Comparison of ENCODE assay signal across 16 cellular contexts in the genomic region with DNA sequence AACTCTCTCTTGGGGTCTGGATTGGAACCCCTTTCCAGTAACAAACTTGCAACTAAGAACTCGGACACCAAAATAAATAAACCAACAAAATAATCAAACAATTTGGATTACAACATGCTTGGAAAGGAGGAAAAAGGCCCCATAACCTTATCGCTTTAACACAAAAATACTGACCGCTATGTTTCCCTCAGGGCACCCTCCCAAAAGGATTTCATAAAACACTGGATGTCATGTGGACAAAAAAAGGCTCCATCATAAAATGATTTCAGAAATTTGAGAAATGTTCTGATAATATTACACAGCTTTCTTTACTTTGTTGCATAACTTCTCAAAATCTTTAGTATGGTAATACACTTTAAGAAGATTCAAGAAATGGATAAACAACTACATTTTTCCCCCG.
DNase-seq lines count a peak whose midpoint lies in the region; ATAC-seq and TF ChIP-seq lines count a peak whose summit lies in the region.
"Had no signal": no experiment of that assay in that cellular context is flagged by ENCODE, and none has a peak within 500 bp of the region (broad histone marks: within the 10 kb centered on the region; RNA-seq: fewer than 3 reads in every experiment).

No MANE protein-coding gene starts in this region.

- H3K27ac ChIP-seq in WERI-Rb-1 (peak overlapping the region; percentile 70), gastroesophageal sphincter (peak overlapping the region in 2 of 4 donors; percentile 6 to 40), upper lobe of right lung (peak overlapping the region; percentile 24)
- H3K27ac ChIP-seq: A549, C4-2B had no signal

- TF ChIP-seq EP300 in gastroesophageal sphincter (IDR thresholded peaks at IDR 0.05) = no peak

- H3K36me3 ChIP-seq in WERI-Rb-1 (no peaks in the 10 kb centered on the region), gastroesophageal sphincter (no peaks in the 10 kb centered on the region), upper lobe of right lung (no peaks in the 10 kb centered on the region)
- H3K36me3 ChIP-seq: BE2C, HAP-1 had no signal

- peak; percentile 82 for ATAC-seq in gastroesophageal sphincter
- ATAC-seq in left ventricle myocardium superior = peak; percentile 74
- no peak for ATAC-seq in upper lobe of right lung
- ATAC-seq in GM19395 (IDR thresholded peaks at IDR 0.05; ENCODE audit: unreplicated experiment) = no peak
- ATAC-seq in HG03135 (IDR thresholded peaks at IDR 0.05; ENCODE audit: unreplicated experiment) = no peak
- ATAC-seq in GM18505 (IDR thresholded peaks at IDR 0.05; ENCODE audit: unreplicated experiment) = no peak
- ATAC-seq: A549, HepG2 had no signal

- H3K9me3 ChIP-seq in WERI-Rb-1 (ENCODE audit: severe bottlenecking) = no peaks in the 10 kb centered on the region
- no peaks in the 10 kb centered on the region for H3K9me3 ChIP-seq in gastroesophageal sphincter
- no peaks in the 10 kb centered on the region for H3K9me3 ChIP-seq in upper lobe of right lung
- H3K9me3 ChIP-seq: A549, BE2C, HAP-1 had no signal

- no peaks in the 10 kb centered on the region for H3K4me1 ChIP-seq in gastroesophageal sphincter
- H3K4me1 ChIP-seq in upper lobe of right lung = peaks cover 6% of the 10 kb centered on the region
- H3K4me1 ChIP-seq: A549, BE2C, HAP-1 had no signal

- H3K27me3 ChIP-seq in WERI-Rb-1 (ENCODE audit: insufficient read depth, low read depth, severe bottlenecking) (no peaks in the 10 kb centered on the region), gastroesophageal sphincter (no peaks in the 10 kb centered on the region), upper lobe of right lung (no peaks in the 10 kb centered on the region)
- H3K27me3 ChIP-seq: BE2C had no signal

- DNase-seq in WERI-Rb-1 = no peak
- DNase-seq in left ventricle myocardium superior = no peak
- DNase-seq in upper lobe of right lung = no peak
- DNase-seq: BE2C; CD4-positive, alpha-beta memory T cell; COR-L47; DND-41; GDM1 had no signal

- WGBS in gastroesophageal sphincter (ENCODE audit: low coverage in 1 of 2), 2 donors = 55 to 71% methylated on average over 4 of the region's 4 CpGs

- TF ChIP-seq POLR2A in gastroesophageal sphincter (IDR thresholded peaks at IDR 0.05) (no peak), GM18505 (IDR thresholded peaks at IDR 0.05; ENCODE audit: borderline replicate concordance, extremely low read depth, insufficient read depth, insufficient read length) (no peak)

- intact Hi-C loops in left ventricle myocardium superior (cut with micrococcal nuclease) = no loop called here
- intact Hi-C loops in upper lobe of right lung (cut with DNase I) = no loop called here

- no peak for TF ChIP-seq CTCF in WERI-Rb-1 (IDR thresholded peaks at IDR 0.05; ENCODE audit: low read depth, low read length)
- TF ChIP-seq CTCF in gastroesophageal sphincter (IDR thresholded peaks at IDR 0.05) = no peak
- TF ChIP-seq CTCF in upper lobe of right lung (IDR thresholded peaks at IDR 0.05) = no peak

- H3K4me3 ChIP-seq in WERI-Rb-1 (ENCODE audit: low read depth, low read length) (no peak overlapping the region), gastroesophageal sphincter (no peak overlapping the region), upper lobe of right lung (no peak overlapping the region)
- H3K4me3 ChIP-seq: A549, HAP-1 had no signal

Comparison
In these comparisons a context has a peak if more than half of its experiments do, and no peak if none do; other contexts are left out.
1. ATAC-seq: peak in gastroesophageal sphincter (single experiment) and left ventricle myocardium superior (single experiment); none in upper lobe of right lung (single experiment), GM19395 (single experiment), HG03135 (single experiment) and GM18505 (single experiment).